ENCODE assay signal across 18 cellular contexts in genomic region chr10:121240556-121240955, GRCh38.
DNase-seq lines count a peak whose midpoint lies in the region; ATAC-seq and TF ChIP-seq lines count a peak whose summit lies in the region.
"Had no signal": no experiment of that assay in that cellular context is flagged by ENCODE, and none has a peak within 500 bp of the region (broad histone marks: within the 10 kb centered on the region; RNA-seq: fewer than 3 reads in every experiment).

No MANE protein-coding gene starts in this region.

- no peak overlapping the region for H3K4me3 ChIP-seq in Peyer's patch
- H3K4me3 ChIP-seq: GM23248 had no signal

- no peaks in the 10 kb centered on the region for H3K27me3 ChIP-seq in Peyer's patch

- peak overlapping the region; percentile 57 for H3K27ac Mint-ChIP-seq in type B pancreatic cell
- H3K27ac Mint-ChIP-seq: B cell; CD4-positive, alpha-beta memory T cell had no signal

- H3K27me3 Mint-ChIP-seq in type B pancreatic cell, result no peaks in the 10 kb centered on the region

- no peak for ATAC-seq in Right ventricle myocardium inferior

- H3K4me1 Mint-ChIP-seq in type B pancreatic cell (ENCODE audit: unreplicated experiment), result peaks cover 42% of the 10 kb centered on the region
- H3K4me1 Mint-ChIP-seq: B cell; CD4-positive, alpha-beta memory T cell had no signal

- peaks cover 0 to 40% (median 0%) of the 10 kb centered on the region in 4 donors for H3K4me1 ChIP-seq in Peyer's patch

- TF ChIP-seq POLR2A in Peyer's patch (IDR thresholded peaks at IDR 0.05), result no peak

- H3K36me3 Mint-ChIP-seq in type B pancreatic cell, result peaks cover 6% of the 10 kb centered on the region
- H3K36me3 Mint-ChIP-seq: CD4-positive, alpha-beta memory T cell had no signal

- TF ChIP-seq CTCF in Peyer's patch (IDR thresholded peaks at IDR 0.05) (peak in 1 of 6 experiments; percentile 1), type B pancreatic cell (conservative IDR thresholded peaks at IDR 0.05) (no peak)

- H3K27ac ChIP-seq in Peyer's patch, result peak overlapping the region in 3 of 4 donors; percentile 65 to 94 (median 89)
- H3K27ac ChIP-seq: 22Rv1, GM23248, HL-60 had no signal

- DNase-seq in DMS153 (lab: John Stamatoyannopoulos, UW), result peak; percentile 39
- DNase-seq in DMS153 treated with DMSO at 0.1 percent for 48 hours (lab: John Stamatoyannopoulos, UW; ENCODE audit: unreplicated experiment), result no peak
- peak in 1 of 3 donors; percentile 68 for DNase-seq in Peyer's patch
- peak; percentile 37 for DNase-seq in mucosa of gallbladder (ENCODE audit: low spot score)
- DNase-seq in type B pancreatic cell (ENCODE audit: extremely low spot score, unreplicated experiment), result no peak
- no peak for DNase-seq in activated T-cell treated with anti-CD3 and anti-CD28 coated beads, Interleukin-2, amount 50 U/mL, for 1 hour
- DNase-seq in Right ventricle myocardium inferior (ENCODE audit: missing footprints), result no peak
- no peak for DNase-seq in SKM-1 treated with dmso at 0.1 percent for 144 hours (lab: John Stamatoyannopoulos, UW; ENCODE audit: unreplicated experiment)
- DNase-seq: CD4-positive, alpha-beta memory T cell; EL; GM23248; HCEC 1CT; NCI-H1436; NCI-H2081 treated with DMSO at 0.1 percent for 48 hours; NCI-H524 treated with DMSO at 0.1 percent for 48 hours had no signal

- peaks cover 24% of the 10 kb centered on the region for H3K9me3 Mint-ChIP-seq in type B pancreatic cell

- intact Hi-C loops in Right ventricle myocardium inferior (cut with DNase I), result no loop called here

- H3K4me3 Mint-ChIP-seq in type B pancreatic cell, result no peak overlapping the region
- H3K4me3 Mint-ChIP-seq: B cell; CD4-positive, alpha-beta memory T cell had no signal

- no peaks in the 10 kb centered on the region for H3K36me3 ChIP-seq in Peyer's patch

- no peaks in the 10 kb centered on the region for H3K9me3 ChIP-seq in Peyer's patch

Comparison
In these comparisons a context has a peak if more than half of its experiments do, and no peak if none do; other contexts are left out.
1. DNase-seq: peak in DMS153 (single experiment) and mucosa of gallbladder (single experiment); none in DMS153 treated with DMSO at 0.1 percent for 48 hours (single experiment), type B pancreatic cell (single experiment), activated T-cell treated with anti-CD3 and anti-CD28 coated beads, Interleukin-2, amount 50 U/mL, for 1 hour (single experiment), Right ventricle myocardium inferior (single experiment) and SKM-1 treated with dmso at 0.1 percent for 144 hours (single experiment).